ENCODE assay signal across 1 cellular context in the genomic region with DNA sequence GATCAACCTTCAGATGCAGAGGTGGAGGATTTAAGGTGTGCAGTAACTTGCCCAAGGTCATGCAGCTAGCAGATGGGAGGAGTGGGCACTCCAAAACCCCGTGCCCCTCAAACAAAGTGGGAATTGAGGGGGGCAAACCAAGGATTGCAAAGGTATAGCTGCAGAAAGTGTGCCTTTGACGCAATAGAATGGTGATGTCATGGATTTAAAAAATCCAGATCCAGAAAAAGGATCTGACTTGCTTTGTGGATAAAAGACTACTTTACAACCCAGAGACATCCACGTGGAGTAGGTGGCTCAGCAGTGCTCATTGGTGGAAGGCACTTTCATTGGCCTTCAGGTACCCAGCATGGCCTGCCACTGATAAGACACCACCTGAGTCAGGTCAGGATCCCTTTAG.
TF ChIP-seq lines count a peak whose summit lies in the region.

No MANE protein-coding gene starts in this region.

TF ChIP-seq in GM23338, 12 proteins besides CTCF, POLR2A, EP300 and RAD21 (continued from another document):
- TF ChIP-seq ZNF114 (CRISPR knock-in tag; IDR thresholded peaks at IDR 0.05) = no peak
- no peak for TF ChIP-seq CREB1 (CRISPR knock-in tag; IDR thresholded peaks at IDR 0.05; ENCODE audit: low read depth)
TF ChIP-seq in GM23338: peak in this region for 0.
